12 cellular contexts compared by ENCODE assay signal in genomic region chr17:78113804-78114785, GRCh38. TPM values are rescaled to one million over a fixed set of nuclear protein-coding genes. Genes with fewer than 3 reads are reported as not detected.
A peak's percentile ranks its signal among the peaks of the same experiment; 100 is the strongest.
DNase-seq lines count a peak whose midpoint lies in the region; ATAC-seq and TF ChIP-seq lines count a peak whose summit lies in the region.
"Had no signal": no experiment of that assay in that cellular context is flagged by ENCODE, and none has a peak within 500 bp of the region (broad histone marks: within the 10 kb centered on the region; RNA-seq: fewer than 3 reads in every experiment).

No MANE protein-coding gene starts in this region.

- WGBS in esophagus muscularis mucosa, result 88% methylated on average over 25 of the region's 25 CpGs

- TF ChIP-seq POLR2A in esophagus muscularis mucosa (IDR thresholded peaks at IDR 0.05; ENCODE audit: low read depth), result no peak

- H3K4me3 ChIP-seq in CD4-positive, alpha-beta memory T cell (ENCODE audit: low read length in 2 of 2), result no peak overlapping the region
- no peak overlapping the region for H3K4me3 ChIP-seq in esophagus muscularis mucosa

- H3K9me3 ChIP-seq in CD4-positive, alpha-beta memory T cell (ENCODE audit: control insufficient read depth in 1 of 2, low read length in 2 of 2), result no peaks in the 10 kb centered on the region
- no peaks in the 10 kb centered on the region for H3K9me3 ChIP-seq in esophagus muscularis mucosa

- H3K27ac Mint-ChIP-seq in CD4-positive, alpha-beta memory T cell, result peak overlapping the region; percentile 82 to 96 (median 87)
- H3K27ac Mint-ChIP-seq in IgD-negative memory B cell, result peak overlapping the region; percentile 89 to 97 (median 91)
- H3K27ac Mint-ChIP-seq in activated naive CD4-positive, alpha-beta T cell treated with anti-CD3 and anti-CD28 coated beads, Interleukin-2, amount 50 U/mL, for 24 hours, result peak overlapping the region; percentile 67
- peak overlapping the region; percentile 67 to 99 (median 90) for H3K27ac Mint-ChIP-seq in naive thymus-derived CD8-positive, alpha-beta T cell

- no peaks in the 10 kb centered on the region for H3K27me3 Mint-ChIP-seq in CD4-positive, alpha-beta memory T cell
- H3K27me3 Mint-ChIP-seq in IgD-negative memory B cell, result no peaks in the 10 kb centered on the region
- no peaks in the 10 kb centered on the region for H3K27me3 Mint-ChIP-seq in activated naive CD4-positive, alpha-beta T cell treated with anti-CD3 and anti-CD28 coated beads, Interleukin-2, amount 50 U/mL, for 24 hours
- H3K27me3 Mint-ChIP-seq in naive thymus-derived CD8-positive, alpha-beta T cell, result no peaks in the 10 kb centered on the region

- peaks cover 26 to 49% (median 38%) of the 10 kb centered on the region in 4 donors for H3K4me1 Mint-ChIP-seq in CD4-positive, alpha-beta memory T cell
- peaks cover 20 to 29% (median 24%) of the 10 kb centered on the region in 3 donors for H3K4me1 Mint-ChIP-seq in IgD-negative memory B cell
- H3K4me1 Mint-ChIP-seq in activated naive CD4-positive, alpha-beta T cell treated with anti-CD3 and anti-CD28 coated beads, Interleukin-2, amount 50 U/mL, for 24 hours, result peaks cover 38% of the 10 kb centered on the region
- H3K4me1 Mint-ChIP-seq in naive thymus-derived CD8-positive, alpha-beta T cell, result peaks cover 33 to 66% (median 53%) of the 10 kb centered on the region in 4 donors

- H3K4me3 Mint-ChIP-seq in CD4-positive, alpha-beta memory T cell, result peak overlapping the region in 6 of 8 donors; percentile 26 to 78 (median 44)
- H3K4me3 Mint-ChIP-seq in IgD-negative memory B cell, result peak overlapping the region in 3 of 4 donors; percentile 28 to 77 (median 68)
- H3K4me3 Mint-ChIP-seq in activated naive CD4-positive, alpha-beta T cell treated with anti-CD3 and anti-CD28 coated beads, Interleukin-2, amount 50 U/mL, for 24 hours, result peak overlapping the region; percentile 11
- H3K4me3 Mint-ChIP-seq in naive thymus-derived CD8-positive, alpha-beta T cell, result peak overlapping the region in 9 of 10 donors; percentile 29 to 77 (median 57)

- peak in 1 of 5 donors; percentile 41 for DNase-seq in CD4-positive, alpha-beta memory T cell
- DNase-seq in naive thymus-derived CD8-positive, alpha-beta T cell, result peak in 3 of 10 donors; percentile 9 to 38 (median 35)
- DNase-seq in RKO (ENCODE audit: low spot score) (no peak), esophagus muscularis mucosa (ENCODE audit: extremely low spot score) (no peak)
- no peak for DNase-seq in effector CD4-positive, alpha-beta T cell
- DNase-seq: DMS153, NCI-H2029 treated with DMSO at 0.1 percent for 48 hours had no signal

- no peaks in the 10 kb centered on the region for H3K9me3 Mint-ChIP-seq in CD4-positive, alpha-beta memory T cell
- no peaks in the 10 kb centered on the region for H3K9me3 Mint-ChIP-seq in IgD-negative memory B cell
- no peaks in the 10 kb centered on the region for H3K9me3 Mint-ChIP-seq in activated naive CD4-positive, alpha-beta T cell treated with anti-CD3 and anti-CD28 coated beads, Interleukin-2, amount 50 U/mL, for 24 hours
- no peaks in the 10 kb centered on the region for H3K9me3 Mint-ChIP-seq in naive thymus-derived CD8-positive, alpha-beta T cell

- no peak for TF ChIP-seq CTCF in esophagus muscularis mucosa (IDR thresholded peaks at IDR 0.05)

- intact Hi-C loops in CD4-positive, alpha-beta memory T cell (cut with micrococcal nuclease), result no loop called here
- intact Hi-C loops in esophagus muscularis mucosa (cut with DNase I), result loop anchor here (2.0 to 5.0 kb wide), 2 partner anchors 58 to 139 kb away; no protein-coding TSS in a partner anchor

- peak overlapping the region; percentile 35 for H3K27ac ChIP-seq in CD4-positive, alpha-beta memory T cell (ENCODE audit: low read depth, low read length)
- peak overlapping the region in 1 of 4 donors; percentile 45 for H3K27ac ChIP-seq in esophagus muscularis mucosa (replicated peaks in 1 of 4)
- H3K27ac ChIP-seq: epithelial cell of prostate had no signal

- no peak for ATAC-seq in naive thymus-derived CD8-positive, alpha-beta T cell
- ATAC-seq in HG03196 (IDR thresholded peaks at IDR 0.05; ENCODE audit: unreplicated experiment), result no peak

- peaks cover 68% of the 10 kb centered on the region for H3K36me3 ChIP-seq in CD4-positive, alpha-beta memory T cell (ENCODE audit: insufficient read depth, low read length)
- H3K36me3 ChIP-seq in esophagus muscularis mucosa, result peaks cover 0 to 57% (median 23%) of the 10 kb centered on the region in 4 donors

- CTCF ChIA-PET in CD4-positive, alpha-beta memory T cell (lab: Charles Lee; ENCODE audit: partially characterized antibody), result interaction anchor here (0.8 to 7.4 kb wide), 9 partner anchors 8 to 73 kb away, joined by 3 to 107 read pairs (median 4); partner anchors contain the start of genes AFMID, TK1, TMC6 and TMC8

- no peaks in the 10 kb centered on the region for H3K27me3 ChIP-seq in CD4-positive, alpha-beta memory T cell (ENCODE audit: insufficient read depth, low read length)
- H3K27me3 ChIP-seq in esophagus muscularis mucosa, result no peaks in the 10 kb centered on the region

- no peak for TF ChIP-seq EP300 in esophagus muscularis mucosa (IDR thresholded peaks at IDR 0.05)

- POLR2A ChIA-PET in CD4-positive, alpha-beta memory T cell (lab: Charles Lee; ENCODE audit: partially characterized antibody), result interaction anchor here (0.8 to 13.2 kb wide), 10 partner anchors 8 to 138 kb away, joined by 3 to 805 read pairs (median 4); partner anchors contain the start of genes SYNGR2, TMC6 and TMC8
- POLR2A ChIA-PET in naive thymus-derived CD8-positive, alpha-beta T cell (lab: Charles Lee), result interaction anchor here (1.1 to 15.9 kb wide), 4 partner anchors 9 to 65 kb away, joined by 3 to 615 read pairs (median 23); partner anchors contain the start of genes C17orf99, TMC6 and TMC8

- H3K36me3 Mint-ChIP-seq in CD4-positive, alpha-beta memory T cell, result peaks cover 30 to 53% of the 10 kb centered on the region in 2 donors
- H3K36me3 Mint-ChIP-seq in IgD-negative memory B cell, result peaks cover 3% of the 10 kb centered on the region
- peaks cover 2% of the 10 kb centered on the region for H3K36me3 Mint-ChIP-seq in activated naive CD4-positive, alpha-beta T cell treated with anti-CD3 and anti-CD28 coated beads, Interleukin-2, amount 50 U/mL, for 24 hours
- H3K36me3 Mint-ChIP-seq in naive thymus-derived CD8-positive, alpha-beta T cell, result peaks cover 0 to 77% (median 22%) of the 10 kb centered on the region in 3 donors

- H3K4me1 ChIP-seq in CD4-positive, alpha-beta memory T cell (ENCODE audit: insufficient read depth, low read length), result peaks cover 58% of the 10 kb centered on the region
- peaks cover 26 to 47% (median 29%) of the 10 kb centered on the region in 4 donors for H3K4me1 ChIP-seq in esophagus muscularis mucosa

RNA-seq across cellular contexts. Expression of gene TMC6, which starts 14.5 kb away (rescaled TPM):
- total RNA-seq in CD4-positive, alpha-beta memory T cell, result 100 to 1,000 TPM; 697 to 702 TPM
- polyA plus RNA-seq in CD4-positive, alpha-beta memory T cell, result 100 to 1,000 TPM; 258 to 300 TPM
- polyA plus RNA-seq in IgD-negative memory B cell, result 212 TPM
- 100 to 1,000 TPM; 809 to 819 TPM for total RNA-seq in naive thymus-derived CD8-positive, alpha-beta T cell
- 100 to 1,000 TPM; 186 to 253 (median 209) TPM for polyA plus RNA-seq in naive thymus-derived CD8-positive, alpha-beta T cell
- 10 to 100 TPM; 14.4 to 21.4 (median 18.5) TPM for total RNA-seq in esophagus muscularis mucosa

RNA-seq across cellular contexts. Expression of gene TMC8, which starts 16.5 kb away (rescaled TPM):
- total RNA-seq in CD4-positive, alpha-beta memory T cell, result 100 to 1,000 TPM; 424 to 430 TPM
- 100 to 1,000 TPM in 1 of 2 donors, 10 to 100 TPM in 1; 77.7 to 172 TPM for polyA plus RNA-seq in CD4-positive, alpha-beta memory T cell
- 97.5 TPM for polyA plus RNA-seq in IgD-negative memory B cell
- total RNA-seq in naive thymus-derived CD8-positive, alpha-beta T cell, result 100 to 1,000 TPM; 367 to 370 TPM
- polyA plus RNA-seq in naive thymus-derived CD8-positive, alpha-beta T cell, result 100 to 1,000 TPM in 1 of 3 donors, 10 to 100 TPM in 2; 62.5 to 141 (median 72.9) TPM
- total RNA-seq in esophagus muscularis mucosa, result 1 to 10 TPM; 1.3 to 5.3 (median 2.3) TPM

RNA-seq across cellular contexts. Expression of gene C17orf99, which starts 32.1 kb away (rescaled TPM):
- total RNA-seq in CD4-positive, alpha-beta memory T cell, result not detected
- polyA plus RNA-seq in CD4-positive, alpha-beta memory T cell, result not detected
- polyA plus RNA-seq in IgD-negative memory B cell, result not detected
- under 1 TPM in 1 of 2 experiments, not detected in 1; 0.60 TPM for total RNA-seq in naive thymus-derived CD8-positive, alpha-beta T cell
- not detected for polyA plus RNA-seq in naive thymus-derived CD8-positive, alpha-beta T cell
- not detected for total RNA-seq in esophagus muscularis mucosa
- total RNA-seq: renal cortical epithelial cell had no signal

RNA-seq across cellular contexts. Expression of gene SYNGR2, which starts 54.3 kb away (rescaled TPM):
- total RNA-seq in CD4-positive, alpha-beta memory T cell, result 10 to 100 TPM; 60.3 to 61.6 TPM
- 100 to 1,000 TPM; 144 to 234 TPM for polyA plus RNA-seq in CD4-positive, alpha-beta memory T cell
- 633 TPM for polyA plus RNA-seq in IgD-negative memory B cell
- total RNA-seq in naive thymus-derived CD8-positive, alpha-beta T cell, result 10 to 100 TPM; 58.1 to 66.6 TPM
- 100 to 1,000 TPM in 1 of 3 donors, 10 to 100 TPM in 2; 88.4 to 108 (median 92.1) TPM for polyA plus RNA-seq in naive thymus-derived CD8-positive, alpha-beta T cell
- total RNA-seq in esophagus muscularis mucosa, result 100 to 1,000 TPM in 2 of 4 donors, 10 to 100 TPM in 2; 63.1 to 164 (median 124) TPM

Comparison
In these comparisons a context has a peak if more than half of its experiments do, and no peak if none do; other contexts are left out.
1. H3K4me3 Mint-ChIP-seq: peak in every context shown above with its lines; median percentile 68 in IgD-negative memory B cell; 57 in naive thymus-derived CD8-positive, alpha-beta T cell; 44 in CD4-positive, alpha-beta memory T cell; 11 in activated naive CD4-positive, alpha-beta T cell treated with anti-CD3 and anti-CD28 coated beads, Interleukin-2, amount 50 U/mL, for 24 hours.
2. RNA of gene TMC6, which starts 14.5 kb away (total RNA-seq): 809 to 819 TPM in naive thymus-derived CD8-positive, alpha-beta T cell and 697 to 702 TPM in CD4-positive, alpha-beta memory T cell; 14.4 to 21.4 TPM in esophagus muscularis mucosa; every median in the first group is over 10 times any median in the second.
3. RNA of gene TMC8, which starts 16.5 kb away (total RNA-seq): 424 to 430 TPM in CD4-positive, alpha-beta memory T cell and 367 to 370 TPM in naive thymus-derived CD8-positive, alpha-beta T cell; 1.3 to 5.3 TPM in esophagus muscularis mucosa; every median in the first group is over 10 times any median in the second.
4. Peak in every context shown above with its lines, with median percentiles within 50 percentile points of each other: H3K27ac Mint-ChIP-seq.